Comparison of ENCODE assay signal across 2 cellular contexts in the genomic region with DNA sequence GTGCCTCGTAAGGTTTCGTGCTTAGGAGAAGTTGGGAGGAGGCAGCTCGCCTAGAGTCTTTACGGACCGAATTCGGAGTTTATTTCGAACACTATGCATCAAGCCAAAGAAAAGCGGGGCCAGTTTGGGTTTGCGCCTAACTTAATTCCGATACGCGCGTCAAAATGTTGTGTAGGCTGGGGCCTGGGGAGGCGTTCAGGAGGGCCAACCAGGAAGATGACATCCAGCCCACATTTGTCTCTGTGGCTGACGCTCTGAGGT.
TF ChIP-seq lines count a peak whose summit lies in the region.

No MANE protein-coding gene starts in this region.

TF ChIP-seq in SK-N-SH, 30 proteins besides CTCF, POLR2A, EP300 and RAD21 (continued from another document):
- TF ChIP-seq GATA2 (CRISPR knock-in tag; IDR thresholded peaks at IDR 0.05), result no peak
- no peak for TF ChIP-seq MEF2A (IDR thresholded peaks at IDR 0.05; ENCODE audit: borderline replicate concordance, low read depth)
- TF ChIP-seq RXRA (IDR thresholded peaks at IDR 0.05; ENCODE audit: borderline replicate concordance, low read depth), result no peak
- no peak for TF ChIP-seq PBX3 (IDR thresholded peaks at IDR 0.05)
- no peak for TF ChIP-seq YY1 (IDR thresholded peaks at IDR 0.05; ENCODE audit: low read depth)
- no peak for TF ChIP-seq REST (IDR thresholded peaks at IDR 0.05; ENCODE audit: low read depth, low read length)
- no peak for TF ChIP-seq ELF1 (IDR thresholded peaks at IDR 0.05)
- TF ChIP-seq, protein P1, sequence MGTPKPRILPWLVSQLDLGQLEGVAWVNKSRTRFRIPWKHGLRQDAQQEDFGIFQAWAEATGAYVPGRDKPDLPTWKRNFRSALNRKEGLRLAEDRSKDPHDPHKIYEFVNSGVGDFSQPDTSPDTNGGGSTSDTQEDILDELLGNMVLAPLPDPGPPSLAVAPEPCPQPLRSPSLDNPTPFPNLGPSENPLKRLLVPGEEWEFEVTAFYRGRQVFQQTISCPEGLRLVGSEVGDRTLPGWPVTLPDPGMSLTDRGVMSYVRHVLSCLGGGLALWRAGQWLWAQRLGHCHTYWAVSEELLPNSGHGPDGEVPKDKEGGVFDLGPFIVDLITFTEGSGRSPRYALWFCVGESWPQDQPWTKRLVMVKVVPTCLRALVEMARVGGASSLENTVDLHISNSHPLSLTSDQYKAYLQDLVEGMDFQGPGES (IDR thresholded peaks at IDR 0.05; ENCODE audit: low read depth, low read length), result no peak

TF ChIP-seq in SK-N-SH treated with all-trans-retinoic acid at 6 μM for 48 hours, 23 proteins besides CTCF, POLR2A, EP300 and RAD21 (continued from another document):
- TF ChIP-seq CSRNP3 (CRISPR knock-in tag; IDR thresholded peaks at IDR 0.05) (no peak), BACH2 (CRISPR knock-in tag; IDR thresholded peaks at IDR 0.05; ENCODE audit: borderline replicate concordance) (no peak), GLIS3 (CRISPR knock-in tag; IDR thresholded peaks at IDR 0.05) (no peak), ZNF8 (CRISPR knock-in tag; IDR thresholded peaks at IDR 0.05) (no peak), ZFP3 (CRISPR knock-in tag; IDR thresholded peaks at IDR 0.05) (no peak), TOX (CRISPR knock-in tag; IDR thresholded peaks at IDR 0.05; ENCODE audit: borderline replicate concordance) (no peak), ARNTL (CRISPR knock-in tag; IDR thresholded peaks at IDR 0.05; ENCODE audit: borderline replicate concordance, low read depth) (no peak), ZNF70 (CRISPR knock-in tag; IDR thresholded peaks at IDR 0.05) (no peak)
- TF ChIP-seq, protein P2, sequence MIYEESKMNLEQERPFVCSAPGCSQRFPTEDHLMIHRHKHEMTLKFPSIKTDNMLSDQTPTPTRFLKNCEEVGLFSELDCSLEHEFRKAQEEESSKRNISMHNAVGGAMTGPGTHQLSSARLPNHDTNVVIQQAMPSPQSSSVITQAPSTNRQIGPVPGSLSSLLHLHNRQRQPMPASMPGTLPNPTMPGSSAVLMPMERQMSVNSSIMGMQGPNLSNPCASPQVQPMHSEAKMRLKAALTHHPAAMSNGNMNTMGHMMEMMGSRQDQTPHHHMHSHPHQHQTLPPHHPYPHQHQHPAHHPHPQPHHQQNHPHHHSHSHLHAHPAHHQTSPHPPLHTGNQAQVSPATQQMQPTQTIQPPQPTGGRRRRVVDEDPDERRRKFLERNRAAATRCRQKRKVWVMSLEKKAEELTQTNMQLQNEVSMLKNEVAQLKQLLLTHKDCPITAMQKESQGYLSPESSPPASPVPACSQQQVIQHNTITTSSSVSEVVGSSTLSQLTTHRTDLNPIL (CRISPR knock-in tag; IDR thresholded peaks at IDR 0.05; ENCODE audit: low read depth), result no peak
